In the genomic region with DNA sequence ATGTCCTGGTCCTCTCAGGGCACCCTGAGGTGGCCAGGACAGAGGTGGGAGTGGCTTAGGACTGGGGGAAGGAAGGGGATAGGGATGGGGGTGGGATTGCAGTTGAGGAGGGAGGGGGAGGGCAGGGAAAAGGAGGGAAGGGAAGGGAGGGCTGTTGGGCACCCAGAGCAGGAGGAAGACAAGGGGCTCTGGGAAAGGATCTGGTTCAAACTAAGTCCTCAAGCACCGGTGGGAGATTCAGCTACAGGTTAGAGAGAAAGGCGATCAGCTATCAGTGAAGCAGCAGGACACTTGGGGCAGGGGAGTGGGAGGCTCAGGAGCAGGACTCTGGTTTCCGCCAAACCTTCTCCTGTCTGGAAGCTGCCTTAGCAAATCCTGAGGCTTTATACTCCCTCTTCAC, we compare ENCODE assay signal across 9 cellular contexts. TPM values are rescaled to one million over a fixed set of nuclear protein-coding genes. Genes with fewer than 3 reads are reported as not detected.
"Had no signal": no experiment of that assay in that cellular context is flagged by ENCODE, and none has a peak within 500 bp of the region (broad histone marks: within the 10 kb centered on the region; RNA-seq: fewer than 3 reads in every experiment).

No MANE protein-coding gene starts in this region.

- H3K4me3 ChIP-seq: GM12878 had no signal

- DNase-seq: GDM1, GF-D8 had no signal

- FAIRE-seq: G401.6, GM12878, GM12891, GM12892, GM18507, GM19239 had no signal

- ATAC-seq: GM12878 had no signal

RNA-seq across cellular contexts. Expression of a gene that starts 44.6 kb away (rescaled TPM):
- total RNA-seq: G401, GM12878 had no signal
- polyA plus RNA-seq: GM12878 had no signal
